20 cellular contexts compared by ENCODE assay signal in the genomic region with DNA sequence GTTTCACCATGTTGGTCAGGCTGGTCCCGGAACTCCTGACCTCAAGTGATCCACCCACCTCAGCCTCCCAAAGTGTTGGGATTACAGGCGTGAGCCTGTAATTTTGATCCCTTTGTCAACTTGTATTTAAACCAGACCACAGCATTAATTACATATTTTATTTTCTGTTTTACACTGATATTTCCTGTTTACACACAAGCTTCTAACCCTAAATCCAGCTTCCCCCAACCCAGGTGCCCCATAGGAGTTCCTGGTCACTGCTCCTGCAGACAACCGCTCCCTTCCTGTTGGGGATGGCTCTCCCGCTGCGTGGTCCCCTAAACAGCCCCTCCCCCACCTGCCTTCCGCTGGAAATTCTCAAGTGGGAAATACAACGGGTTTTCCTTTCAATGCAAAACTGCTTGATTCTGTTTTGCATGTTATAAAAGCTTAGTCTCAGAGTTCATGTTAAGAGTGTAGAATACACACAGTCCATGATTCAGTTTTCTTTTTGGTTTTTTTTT. TPM values are rescaled to one million over a fixed set of nuclear protein-coding genes. Genes with fewer than 3 reads are reported as not detected.
DNase-seq lines count a peak whose midpoint lies in the region; ATAC-seq, FAIRE-seq and TF ChIP-seq lines count a peak whose summit lies in the region.
"Had no signal": no experiment of that assay in that cellular context is flagged by ENCODE, and none has a peak within 500 bp of the region (broad histone marks: within the 10 kb centered on the region; RNA-seq: fewer than 3 reads in every experiment).

No MANE protein-coding gene starts in this region.

- peaks cover 0 to 30% of the 10 kb centered on the region in 2 donors for H3K4me1 ChIP-seq in right atrium auricular region

- H3K27ac ChIP-seq in right atrium auricular region (no peak overlapping the region), RWPE1 (peak overlapping the region; percentile 94), epithelial cell of prostate (peak overlapping the region; percentile 86)

- no peak for TF ChIP-seq CTCF in right atrium auricular region (IDR thresholded peaks at IDR 0.05)
- TF ChIP-seq CTCF in RWPE1 (conservative IDR thresholded peaks at IDR 0.05; ENCODE audit: low read depth): no peak

- CTCF ChIA-PET in RWPE1 (lab: Yijun Ruan, JAX): no interaction called here

- no peaks in the 10 kb centered on the region for H3K9me3 ChIP-seq in right atrium auricular region

- no peaks in the 10 kb centered on the region for H3K27me3 ChIP-seq in right atrium auricular region

- intact Hi-C loops in Right ventricle myocardium inferior (cut with DNase I): no loop called here

- FAIRE-seq in GM19239 (lab: Jason Lieb, UNC): no peak
- FAIRE-seq: A204.1, GM12878 had no signal

- POLR2A ChIA-PET in RWPE1 (lab: Yijun Ruan, JAX; ENCODE audit: low non-redundant PET): interaction anchor here (0.5 kb wide), 1 partner anchor 51 kb away, joined by 6 read pairs; no protein-coding TSS in a partner anchor

- no peak overlapping the region for H3K4me3 ChIP-seq in right atrium auricular region
- H3K4me3 ChIP-seq: GM12878 had no signal

- peak; percentile 11 for DNase-seq in Right ventricle myocardium inferior (ENCODE audit: missing footprints)
- no peak for DNase-seq in right atrium auricular region (ENCODE audit: low spot score)
- no peak for DNase-seq in RWPE1 (ENCODE audit: low spot score)
- DNase-seq in epithelial cell of prostate (ENCODE audit: low read depth, low spot score): no peak
- DNase-seq in NOMO-1 treated with DMSO at 0.1 percent for 48 hours (lab: John Stamatoyannopoulos, UW; ENCODE audit: unreplicated experiment): no peak
- no peak for DNase-seq in AG08396 (ENCODE audit: low spot score)
- no peak for DNase-seq in GM19239 (ENCODE audit: insufficient read length, low spot score)
- DNase-seq: DMS 273 treated with DMSO at 0.1 percent for 48 hours, GDM1, GOT3, HFFc6, IMR-90, Kasumi-1, MM.1S, NCI-H1105, NCI-H1694, NCI-H748 treated with DMSO at 0.1 percent for 48 hours had no signal

- no peak for ATAC-seq in Right ventricle myocardium inferior
- no peak for ATAC-seq in GM19324 (IDR thresholded peaks at IDR 0.05; ENCODE audit: low FRiP score, unreplicated experiment)
- ATAC-seq: GM12878 had no signal

- peaks cover 17% of the 10 kb centered on the region for H3K36me3 ChIP-seq in right atrium auricular region

RNA-seq across cellular contexts. Expression of gene CSTB, which starts 3.7 kb away (rescaled TPM):
- total RNA-seq in Right ventricle myocardium inferior: 44.1 TPM
- 1 to 10 TPM; 8.3 to 8.4 TPM for total RNA-seq in right atrium auricular region

RNA-seq across cellular contexts. Expression of gene RRP1, which starts 17.0 kb away (rescaled TPM):
- total RNA-seq in Right ventricle myocardium inferior (10.1 TPM), right atrium auricular region (1 to 10 TPM; 5.7 to 10.0 TPM)

RNA-seq across cellular contexts. Expression of gene PDXK, which starts 53.5 kb away (rescaled TPM):
- total RNA-seq in Right ventricle myocardium inferior: 105 TPM
- total RNA-seq in right atrium auricular region: 10 to 100 TPM; 29.1 to 45.7 TPM

Comparison
In these comparisons a context has a peak if more than half of its experiments do, and no peak if none do; other contexts are left out.
1. H3K27ac ChIP-seq: peak in RWPE1 (single experiment) and epithelial cell of prostate (single experiment); none in right atrium auricular region (0 of 2).